ENCODE assay signal across 27 cellular contexts in genomic region chr5:76152161-76152560, GRCh38.
DNase-seq lines count a peak whose midpoint lies in the region; ATAC-seq, FAIRE-seq and TF ChIP-seq lines count a peak whose summit lies in the region.
"Had no signal": no experiment of that assay in that cellular context is flagged by ENCODE, and none has a peak within 500 bp of the region (broad histone marks: within the 10 kb centered on the region; RNA-seq: fewer than 3 reads in every experiment).

No MANE protein-coding gene starts in this region.

- DNase-seq in caudate nucleus (lab: John Stamatoyannopoulos, UW) (no peak), dermis blood vessel endothelial cell (peak; percentile 26), endothelial cell of umbilical vein (ENCODE audit: low read depth, low spot score) (peak; percentile 58), type B pancreatic cell (ENCODE audit: extremely low spot score, unreplicated experiment) (no peak)
- DNase-seq: 8988T; ACHN; BE2C; C1 segment of cervical spinal cord; CD4-positive, alpha-beta memory T cell; CD4-positive, CD25-positive, alpha-beta regulatory T cell; CD8-positive, alpha-beta memory T cell; COR-L47; DMS 273 treated with DMSO at 0.1 percent for 48 hours; DMS153; DMS53; DMS79; DND-41; EL; GDM1 had no signal

- H4K20me1 ChIP-seq in endothelial cell of umbilical vein (replicated peaks; ENCODE audit: control insufficient read depth, extremely low read depth, insufficient read depth, low read length): no peaks in the 10 kb centered on the region
- H4K20me1 ChIP-seq: BLaER1 had no signal

- TF ChIP-seq POLR2A in endothelial cell of umbilical vein (IDR thresholded peaks at IDR 0.05; ENCODE audit: low read depth, low read length): no peak

- ATAC-seq in GM18520 (IDR thresholded peaks at IDR 0.05; ENCODE audit: unreplicated experiment) (no peak), GM18907 (IDR thresholded peaks at IDR 0.05; ENCODE audit: unreplicated experiment) (no peak)
- ATAC-seq: GM12878 had no signal

- intact Hi-C loops in endothelial cell of umbilical vein (cut with micrococcal nuclease): loop anchor here (1.0 kb wide), 1 partner anchor 38 kb away; no protein-coding TSS in a partner anchor

- H3K27me3 ChIP-seq in endothelial cell of umbilical vein (ENCODE audit: control insufficient read depth in 2 of 2, insufficient read depth in 2 of 2, low read length in 2 of 2): peaks cover 5 to 6% of the 10 kb centered on the region in 2 experiments
- H3K27me3 ChIP-seq: BE2C, BLaER1 had no signal

- H2AFZ ChIP-seq in endothelial cell of umbilical vein (ENCODE audit: low read depth, low read length): peak overlapping the region; percentile 2

- no peak overlapping the region for H3K9ac ChIP-seq in endothelial cell of umbilical vein (replicated peaks; ENCODE audit: extremely low read depth, insufficient read depth, low read length)
- H3K9ac ChIP-seq: BLaER1 had no signal

- peak; percentile 38 for FAIRE-seq in endothelial cell of umbilical vein (lab: Jason Lieb, UNC)
- FAIRE-seq: A204.1, GM12878, GM12892, GM18507 had no signal

- H3K27me3 Mint-ChIP-seq in type B pancreatic cell: peaks cover 13% of the 10 kb centered on the region

- no peaks in the 10 kb centered on the region for H3K9me1 ChIP-seq in endothelial cell of umbilical vein (replicated peaks; ENCODE audit: control insufficient read depth, extremely low read depth, insufficient read depth, low read length)

- H3K4me1 Mint-ChIP-seq in type B pancreatic cell (ENCODE audit: unreplicated experiment): peaks cover 15% of the 10 kb centered on the region
- H3K4me1 Mint-ChIP-seq: CD4-positive, CD25-positive, alpha-beta regulatory T cell had no signal

- H3K4me2 ChIP-seq in endothelial cell of umbilical vein (ENCODE audit: insufficient read depth, low read length): peak overlapping the region; percentile 38
- H3K4me2 ChIP-seq: BLaER1 had no signal

- no peak overlapping the region for H3K4me3 ChIP-seq in endothelial cell of umbilical vein (replicated peaks in 1 of 3; ENCODE audit: insufficient read depth in 1 of 3, low read depth in 1 of 3, low read length in 3 of 3)
- H3K4me3 ChIP-seq: BLaER1, GM12878 had no signal

- BruUV-seq in endothelial cell of umbilical vein (replicated peaks; lab: Mats Ljungman, UMichigan): no TSS peak

- CTCF ChIA-PET in endothelial cell of umbilical vein (lab: Charles Lee): interaction anchor here (3.0 kb wide), 1 partner anchor 23 kb away, joined by 11 read pairs; no protein-coding TSS in a partner anchor

- H3K9me3 Mint-ChIP-seq in type B pancreatic cell: no peaks in the 10 kb centered on the region

- no peak overlapping the region for H3K27ac Mint-ChIP-seq in type B pancreatic cell
- H3K27ac Mint-ChIP-seq: CD4-positive, alpha-beta memory T cell; CD4-positive, CD25-positive, alpha-beta regulatory T cell had no signal

- no peaks in the 10 kb centered on the region for H3K9me3 ChIP-seq in endothelial cell of umbilical vein (replicated peaks; ENCODE audit: control insufficient read depth, insufficient read depth, low read length)
- H3K9me3 ChIP-seq: BE2C, BLaER1 had no signal

- H3K36me3 Mint-ChIP-seq in type B pancreatic cell: no peaks in the 10 kb centered on the region
- H3K36me3 Mint-ChIP-seq: CD14-positive monocyte; CD4-positive, CD25-positive, alpha-beta regulatory T cell had no signal

- H3K36me3 ChIP-seq in endothelial cell of umbilical vein (ENCODE audit: control insufficient read depth in 2 of 2, extremely low read depth in 1 of 2, insufficient read depth in 2 of 2, low read length in 2 of 2): no peaks in the 10 kb centered on the region
- H3K36me3 ChIP-seq: BE2C, BLaER1 had no signal

- H3K4me3 Mint-ChIP-seq in type B pancreatic cell: no peak overlapping the region
- H3K4me3 Mint-ChIP-seq: CD14-positive monocyte; CD4-positive, alpha-beta memory T cell; CD4-positive, CD25-positive, alpha-beta regulatory T cell; CD8-positive, alpha-beta memory T cell had no signal

- dilution Hi-C loops in endothelial cell of umbilical vein (cut with MboI; ENCODE audit: extremely low pct_ligation_motif_present, low sequenced_read_pairs): no loop called here

- TF ChIP-seq CTCF in endothelial cell of umbilical vein (IDR thresholded peaks at IDR 0.05; ENCODE audit: extremely low read depth in 1 of 2, insufficient read depth in 1 of 2, low read depth in 1 of 2, low read length in 2 of 2) (no peak), type B pancreatic cell (conservative IDR thresholded peaks at IDR 0.05) (no peak)

- peaks cover 17% of the 10 kb centered on the region for H3K4me1 ChIP-seq in endothelial cell of umbilical vein (ENCODE audit: control insufficient read depth, extremely low read depth, insufficient read depth, low read length)
- H3K4me1 ChIP-seq: BE2C, BLaER1 had no signal

- H3K27ac ChIP-seq in caudate nucleus (ENCODE audit: low read depth, low read length) (peak overlapping the region; percentile 63), endothelial cell of umbilical vein (ENCODE audit: insufficient read depth, low read depth, low read length) (peak overlapping the region; percentile 11)
- H3K27ac ChIP-seq: BLaER1 had no signal

- POLR2A ChIA-PET in endothelial cell of umbilical vein (lab: Charles Lee): no interaction called here

- H3K79me2 ChIP-seq in endothelial cell of umbilical vein (ENCODE audit: control insufficient read depth, insufficient read depth, low read length): no peaks in the 10 kb centered on the region

TF ChIP-seq in endothelial cell of umbilical vein, 7 proteins besides CTCF, POLR2A, EP300 and RAD21:
- TF ChIP-seq MYC (IDR thresholded peaks at IDR 0.05; ENCODE audit: low read depth, low read length) (no peak), JUN (IDR thresholded peaks at IDR 0.05; ENCODE audit: borderline replicate concordance, insufficient read depth, insufficient read length, low read depth) (peak; percentile 72), GATA2 (IDR thresholded peaks at IDR 0.05; ENCODE audit: insufficient read depth, insufficient read length, low read depth, low read length) (no peak), MAX (IDR thresholded peaks at IDR 0.05; ENCODE audit: insufficient read depth, insufficient read length) (no peak), EZH2 (IDR thresholded peaks at IDR 0.05; ENCODE audit: borderline replicate concordance, low read depth, low read length, severe bottlenecking) (no peak), POLR2AphosphoS5 (IDR thresholded peaks at IDR 0.05; ENCODE audit: insufficient read depth, low read depth, low read length) (no peak), FOS (IDR thresholded peaks at IDR 0.05; ENCODE audit: borderline replicate concordance, insufficient read depth, low read length) (no peak)
TF ChIP-seq in endothelial cell of umbilical vein: peak in this region for 1.

Comparison
In these comparisons a context has a peak if more than half of its experiments do, and no peak if none do; other contexts are left out.
1. DNase-seq: peak in dermis blood vessel endothelial cell (single experiment) and endothelial cell of umbilical vein (single experiment); none in caudate nucleus (0 of 61) and type B pancreatic cell (single experiment).